2 cellular contexts compared by ENCODE assay signal in the genomic region with DNA sequence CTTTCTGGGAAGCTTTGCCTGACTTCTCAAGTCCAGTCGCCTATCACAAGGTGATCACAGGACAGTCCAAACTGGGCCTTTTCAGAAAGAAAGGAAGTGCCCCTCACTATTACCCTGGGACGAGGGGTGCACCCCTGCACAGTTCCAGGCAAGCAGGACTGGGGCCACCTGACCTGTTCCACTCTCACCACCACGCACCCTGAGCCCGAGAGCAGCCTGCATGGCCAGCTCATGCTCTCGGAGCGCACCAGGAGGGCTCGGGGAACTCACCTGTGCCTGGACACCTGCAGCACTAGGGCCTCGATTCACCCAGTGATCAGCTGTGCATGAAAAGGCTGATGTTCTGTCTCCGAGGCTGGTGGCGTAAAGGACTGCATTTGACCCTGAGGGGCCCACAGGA.
TF ChIP-seq lines count a peak whose summit lies in the region.

No MANE protein-coding gene starts in this region.

TF ChIP-seq in GM23338, 12 proteins besides CTCF, POLR2A, EP300 and RAD21:
- no peak for TF ChIP-seq STAT1 (IDR thresholded peaks at IDR 0.05; ENCODE audit: unreplicated experiment)
- TF ChIP-seq, protein P1, sequence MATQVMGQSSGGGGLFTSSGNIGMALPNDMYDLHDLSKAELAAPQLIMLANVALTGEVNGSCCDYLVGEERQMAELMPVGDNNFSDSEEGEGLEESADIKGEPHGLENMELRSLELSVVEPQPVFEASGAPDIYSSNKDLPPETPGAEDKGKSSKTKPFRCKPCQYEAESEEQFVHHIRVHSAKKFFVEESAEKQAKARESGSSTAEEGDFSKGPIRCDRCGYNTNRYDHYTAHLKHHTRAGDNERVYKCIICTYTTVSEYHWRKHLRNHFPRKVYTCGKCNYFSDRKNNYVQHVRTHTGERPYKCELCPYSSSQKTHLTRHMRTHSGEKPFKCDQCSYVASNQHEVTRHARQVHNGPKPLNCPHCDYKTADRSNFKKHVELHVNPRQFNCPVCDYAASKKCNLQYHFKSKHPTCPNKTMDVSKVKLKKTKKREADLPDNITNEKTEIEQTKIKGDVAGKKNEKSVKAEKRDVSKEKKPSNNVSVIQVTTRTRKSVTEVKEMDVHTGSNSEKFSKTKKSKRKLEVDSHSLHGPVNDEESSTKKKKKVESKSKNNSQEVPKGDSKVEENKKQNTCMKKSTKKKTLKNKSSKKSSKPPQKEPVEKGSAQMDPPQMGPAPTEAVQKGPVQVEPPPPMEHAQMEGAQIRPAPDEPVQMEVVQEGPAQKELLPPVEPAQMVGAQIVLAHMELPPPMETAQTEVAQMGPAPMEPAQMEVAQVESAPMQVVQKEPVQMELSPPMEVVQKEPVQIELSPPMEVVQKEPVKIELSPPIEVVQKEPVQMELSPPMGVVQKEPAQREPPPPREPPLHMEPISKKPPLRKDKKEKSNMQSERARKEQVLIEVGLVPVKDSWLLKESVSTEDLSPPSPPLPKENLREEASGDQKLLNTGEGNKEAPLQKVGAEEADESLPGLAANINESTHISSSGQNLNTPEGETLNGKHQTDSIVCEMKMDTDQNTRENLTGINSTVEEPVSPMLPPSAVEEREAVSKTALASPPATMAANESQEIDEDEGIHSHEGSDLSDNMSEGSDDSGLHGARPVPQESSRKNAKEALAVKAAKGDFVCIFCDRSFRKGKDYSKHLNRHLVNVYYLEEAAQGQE (IDR thresholded peaks at IDR 0.05; ENCODE audit: unreplicated experiment), result no peak

TF ChIP-seq in H1, 55 proteins besides CTCF, POLR2A, EP300 and RAD21:
- TF ChIP-seq JUN (IDR thresholded peaks at IDR 0.05; ENCODE audit: low read depth, low read length) (no peak), FOSL1 (IDR thresholded peaks at IDR 0.05; ENCODE audit: insufficient read depth, low read depth, low read length) (no peak), RNF2 (IDR thresholded peaks at IDR 0.05; ENCODE audit: borderline replicate concordance, low read depth, low read length, missing control alignments, poor library complexity, severe bottlenecking) (no peak), GABPA (IDR thresholded peaks at IDR 0.05; ENCODE audit: borderline replicate concordance, insufficient read depth, low read length) (no peak), SP4 (IDR thresholded peaks at IDR 0.05; ENCODE audit: low read length) (no peak), SP2 (IDR thresholded peaks at IDR 0.05; ENCODE audit: low read length) (no peak), TEAD4 (IDR thresholded peaks at IDR 0.05; ENCODE audit: low read depth, low read length) (no peak), TAF7 (optimal IDR thresholded peaks at IDR 0.05; ENCODE audit: borderline replicate concordance, low read depth, low read length) (no peak), BACH1 (IDR thresholded peaks at IDR 0.05; ENCODE audit: low read length) (no peak), CTBP2 (IDR thresholded peaks at IDR 0.05; ENCODE audit: borderline replicate concordance, insufficient read depth, insufficient read length, low read length) (no peak), KDM4A (IDR thresholded peaks at IDR 0.05; ENCODE audit: low read depth, low read length, severe bottlenecking) (no peak)
- TF ChIP-seq, protein P2, sequence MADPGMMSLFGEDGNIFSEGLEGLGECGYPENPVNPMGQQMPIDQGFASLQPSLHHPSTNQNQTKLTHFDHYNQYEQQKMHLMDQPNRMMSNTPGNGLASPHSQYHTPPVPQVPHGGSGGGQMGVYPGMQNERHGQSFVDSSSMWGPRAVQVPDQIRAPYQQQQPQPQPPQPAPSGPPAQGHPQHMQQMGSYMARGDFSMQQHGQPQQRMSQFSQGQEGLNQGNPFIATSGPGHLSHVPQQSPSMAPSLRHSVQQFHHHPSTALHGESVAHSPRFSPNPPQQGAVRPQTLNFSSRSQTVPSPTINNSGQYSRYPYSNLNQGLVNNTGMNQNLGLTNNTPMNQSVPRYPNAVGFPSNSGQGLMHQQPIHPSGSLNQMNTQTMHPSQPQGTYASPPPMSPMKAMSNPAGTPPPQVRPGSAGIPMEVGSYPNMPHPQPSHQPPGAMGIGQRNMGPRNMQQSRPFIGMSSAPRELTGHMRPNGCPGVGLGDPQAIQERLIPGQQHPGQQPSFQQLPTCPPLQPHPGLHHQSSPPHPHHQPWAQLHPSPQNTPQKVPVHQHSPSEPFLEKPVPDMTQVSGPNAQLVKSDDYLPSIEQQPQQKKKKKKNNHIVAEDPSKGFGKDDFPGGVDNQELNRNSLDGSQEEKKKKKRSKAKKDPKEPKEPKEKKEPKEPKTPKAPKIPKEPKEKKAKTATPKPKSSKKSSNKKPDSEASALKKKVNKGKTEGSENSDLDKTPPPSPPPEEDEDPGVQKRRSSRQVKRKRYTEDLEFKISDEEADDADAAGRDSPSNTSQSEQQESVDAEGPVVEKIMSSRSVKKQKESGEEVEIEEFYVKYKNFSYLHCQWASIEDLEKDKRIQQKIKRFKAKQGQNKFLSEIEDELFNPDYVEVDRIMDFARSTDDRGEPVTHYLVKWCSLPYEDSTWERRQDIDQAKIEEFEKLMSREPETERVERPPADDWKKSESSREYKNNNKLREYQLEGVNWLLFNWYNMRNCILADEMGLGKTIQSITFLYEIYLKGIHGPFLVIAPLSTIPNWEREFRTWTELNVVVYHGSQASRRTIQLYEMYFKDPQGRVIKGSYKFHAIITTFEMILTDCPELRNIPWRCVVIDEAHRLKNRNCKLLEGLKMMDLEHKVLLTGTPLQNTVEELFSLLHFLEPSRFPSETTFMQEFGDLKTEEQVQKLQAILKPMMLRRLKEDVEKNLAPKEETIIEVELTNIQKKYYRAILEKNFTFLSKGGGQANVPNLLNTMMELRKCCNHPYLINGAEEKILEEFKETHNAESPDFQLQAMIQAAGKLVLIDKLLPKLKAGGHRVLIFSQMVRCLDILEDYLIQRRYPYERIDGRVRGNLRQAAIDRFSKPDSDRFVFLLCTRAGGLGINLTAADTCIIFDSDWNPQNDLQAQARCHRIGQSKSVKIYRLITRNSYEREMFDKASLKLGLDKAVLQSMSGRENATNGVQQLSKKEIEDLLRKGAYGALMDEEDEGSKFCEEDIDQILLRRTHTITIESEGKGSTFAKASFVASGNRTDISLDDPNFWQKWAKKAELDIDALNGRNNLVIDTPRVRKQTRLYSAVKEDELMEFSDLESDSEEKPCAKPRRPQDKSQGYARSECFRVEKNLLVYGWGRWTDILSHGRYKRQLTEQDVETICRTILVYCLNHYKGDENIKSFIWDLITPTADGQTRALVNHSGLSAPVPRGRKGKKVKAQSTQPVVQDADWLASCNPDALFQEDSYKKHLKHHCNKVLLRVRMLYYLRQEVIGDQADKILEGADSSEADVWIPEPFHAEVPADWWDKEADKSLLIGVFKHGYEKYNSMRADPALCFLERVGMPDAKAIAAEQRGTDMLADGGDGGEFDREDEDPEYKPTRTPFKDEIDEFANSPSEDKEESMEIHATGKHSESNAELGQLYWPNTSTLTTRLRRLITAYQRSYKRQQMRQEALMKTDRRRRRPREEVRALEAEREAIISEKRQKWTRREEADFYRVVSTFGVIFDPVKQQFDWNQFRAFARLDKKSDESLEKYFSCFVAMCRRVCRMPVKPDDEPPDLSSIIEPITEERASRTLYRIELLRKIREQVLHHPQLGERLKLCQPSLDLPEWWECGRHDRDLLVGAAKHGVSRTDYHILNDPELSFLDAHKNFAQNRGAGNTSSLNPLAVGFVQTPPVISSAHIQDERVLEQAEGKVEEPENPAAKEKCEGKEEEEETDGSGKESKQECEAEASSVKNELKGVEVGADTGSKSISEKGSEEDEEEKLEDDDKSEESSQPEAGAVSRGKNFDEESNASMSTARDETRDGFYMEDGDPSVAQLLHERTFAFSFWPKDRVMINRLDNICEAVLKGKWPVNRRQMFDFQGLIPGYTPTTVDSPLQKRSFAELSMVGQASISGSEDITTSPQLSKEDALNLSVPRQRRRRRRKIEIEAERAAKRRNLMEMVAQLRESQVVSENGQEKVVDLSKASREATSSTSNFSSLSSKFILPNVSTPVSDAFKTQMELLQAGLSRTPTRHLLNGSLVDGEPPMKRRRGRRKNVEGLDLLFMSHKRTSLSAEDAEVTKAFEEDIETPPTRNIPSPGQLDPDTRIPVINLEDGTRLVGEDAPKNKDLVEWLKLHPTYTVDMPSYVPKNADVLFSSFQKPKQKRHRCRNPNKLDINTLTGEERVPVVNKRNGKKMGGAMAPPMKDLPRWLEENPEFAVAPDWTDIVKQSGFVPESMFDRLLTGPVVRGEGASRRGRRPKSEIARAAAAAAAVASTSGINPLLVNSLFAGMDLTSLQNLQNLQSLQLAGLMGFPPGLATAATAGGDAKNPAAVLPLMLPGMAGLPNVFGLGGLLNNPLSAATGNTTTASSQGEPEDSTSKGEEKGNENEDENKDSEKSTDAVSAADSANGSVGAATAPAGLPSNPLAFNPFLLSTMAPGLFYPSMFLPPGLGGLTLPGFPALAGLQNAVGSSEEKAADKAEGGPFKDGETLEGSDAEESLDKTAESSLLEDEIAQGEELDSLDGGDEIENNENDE (IDR thresholded peaks at IDR 0.05; ENCODE audit: insufficient replicate concordance, low read length), result no peak
- TF ChIP-seq, protein P3, sequence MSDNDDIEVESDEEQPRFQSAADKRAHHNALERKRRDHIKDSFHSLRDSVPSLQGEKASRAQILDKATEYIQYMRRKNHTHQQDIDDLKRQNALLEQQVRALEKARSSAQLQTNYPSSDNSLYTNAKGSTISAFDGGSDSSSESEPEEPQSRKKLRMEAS (IDR thresholded peaks at IDR 0.05), result no peak
- TF ChIP-seq, protein P4, sequence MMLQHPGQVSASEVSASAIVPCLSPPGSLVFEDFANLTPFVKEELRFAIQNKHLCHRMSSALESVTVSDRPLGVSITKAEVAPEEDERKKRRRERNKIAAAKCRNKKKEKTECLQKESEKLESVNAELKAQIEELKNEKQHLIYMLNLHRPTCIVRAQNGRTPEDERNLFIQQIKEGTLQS (IDR thresholded peaks at IDR 0.05; ENCODE audit: insufficient read depth, low read depth, low read length), result no peak
